Comparison of ENCODE assay signal across 15 cellular contexts in genomic region chr3:46938118-46938517, GRCh38. TPM values are rescaled to one million over a fixed set of nuclear protein-coding genes. Genes with fewer than 3 reads are reported as not detected.
A peak's percentile ranks its signal among the peaks of the same experiment; 100 is the strongest.
DNase-seq lines count a peak whose midpoint lies in the region; ATAC-seq and TF ChIP-seq lines count a peak whose summit lies in the region.
"Had no signal": no experiment of that assay in that cellular context is flagged by ENCODE, and none has a peak within 500 bp of the region (broad histone marks: within the 10 kb centered on the region; RNA-seq: fewer than 3 reads in every experiment).

No MANE protein-coding gene starts in this region.

- WGBS in body of pancreas, 2 donors, result 22 to 34% methylated on average over 2 of the region's 2 CpGs

- peaks cover 73% of the 10 kb centered on the region for H3K4me1 Mint-ChIP-seq in stimulated activated naive CD8-positive, alpha-beta T cell treated with anti-CD3 and anti-CD28 coated beads, Interleukin-15, Interleukin-2, amounts not matched to agents 100 ng/mL and 50 ng/mL, for 24 hours (ENCODE audit: low read depth)

- TF ChIP-seq POLR2A in body of pancreas (IDR thresholded peaks at IDR 0.05), result no peak

- no peak overlapping the region for H3K4me3 Mint-ChIP-seq in stimulated activated naive CD8-positive, alpha-beta T cell treated with anti-CD3 and anti-CD28 coated beads, Interleukin-15, Interleukin-2, amounts not matched to agents 100 ng/mL and 50 ng/mL, for 24 hours
- H3K4me3 Mint-ChIP-seq: H9; T-helper 1 cell treated with Interleukin-12 subunit alpha and Interleukin-12 subunit beta and Interleukin-4 antibody, amounts not matched to agents 30 μg/mL and 1 μg/mL, for 36 hours had no signal

- H3K9me3 ChIP-seq in body of pancreas (no peaks in the 10 kb centered on the region), neutrophil (no peaks in the 10 kb centered on the region)
- H3K9me3 ChIP-seq: ovary had no signal

- TF ChIP-seq CTCF in body of pancreas (IDR thresholded peaks at IDR 0.05) (no peak), neutrophil (IDR thresholded peaks at IDR 0.05) (no peak)

- DNase-seq in stimulated activated naive CD8-positive, alpha-beta T cell treated with anti-CD3 and anti-CD28 coated beads, Interleukin-15, Interleukin-2, amounts not matched to agents 100 U/mL and 50 U/mL, for 24 hours, result no peak
- DNase-seq in body of pancreas, result peak in 3 of 4 donors; percentile 56 to 71 (median 69)
- DNase-seq: foreskin melanocyte, H9, IMR-90, NCI-H1048, ovary, trophoblast cell had no signal

- peak overlapping the region; percentile 36 for H3K27ac Mint-ChIP-seq in stimulated activated naive CD8-positive, alpha-beta T cell treated with anti-CD3 and anti-CD28 coated beads, Interleukin-15, Interleukin-2, amounts not matched to agents 100 ng/mL and 50 ng/mL, for 24 hours

- no peaks in the 10 kb centered on the region for H3K27me3 ChIP-seq in body of pancreas
- no peaks in the 10 kb centered on the region for H3K27me3 ChIP-seq in neutrophil
- H3K27me3 ChIP-seq: ovary had no signal

- H3K4me1 ChIP-seq in body of pancreas (peaks cover 97% of the 10 kb centered on the region), neutrophil (ENCODE audit: control insufficient read depth in 1 of 2, insufficient read depth in 1 of 2, low read depth in 1 of 2, low read length in 1 of 2) (peaks cover 70 to 83% of the 10 kb centered on the region in 2 experiments)

- peak overlapping the region; percentile 70 to 93 (median 82) for H3K27ac ChIP-seq in body of pancreas
- peak overlapping the region; percentile 83 for H3K27ac ChIP-seq in neutrophil
- H3K27ac ChIP-seq: ovary had no signal

- no peak for ATAC-seq in stimulated activated naive CD8-positive, alpha-beta T cell treated with anti-CD3 and anti-CD28 coated beads, Interleukin-15, Interleukin-2, amounts not matched to agents 100 U/mL and 50 U/mL, for 24 hours
- peak; percentile 19 for ATAC-seq in body of pancreas
- no peak for ATAC-seq in GM19035 (IDR thresholded peaks at IDR 0.05; ENCODE audit: unreplicated experiment)
- ATAC-seq in GM21825 (IDR thresholded peaks at IDR 0.05; ENCODE audit: unreplicated experiment), result no peak
- no peak for ATAC-seq in HG03175 (IDR thresholded peaks at IDR 0.05; ENCODE audit: unreplicated experiment)
- ATAC-seq in GM18519 (IDR thresholded peaks at IDR 0.05; ENCODE audit: low FRiP score, unreplicated experiment), result no peak

- intact Hi-C loops in body of pancreas (cut with DNase I), result no loop called here

- H3K27me3 Mint-ChIP-seq in stimulated activated naive CD8-positive, alpha-beta T cell treated with anti-CD3 and anti-CD28 coated beads, Interleukin-15, Interleukin-2, amounts not matched to agents 100 ng/mL and 50 ng/mL, for 24 hours, result no peaks in the 10 kb centered on the region

- no peaks in the 10 kb centered on the region for H3K9me3 Mint-ChIP-seq in stimulated activated naive CD8-positive, alpha-beta T cell treated with anti-CD3 and anti-CD28 coated beads, Interleukin-15, Interleukin-2, amounts not matched to agents 100 ng/mL and 50 ng/mL, for 24 hours
- H3K9me3 Mint-ChIP-seq: H9; T-helper 1 cell treated with Interleukin-12 subunit alpha and Interleukin-12 subunit beta and Interleukin-4 antibody, amounts not matched to agents 30 μg/mL and 1 μg/mL, for 36 hours had no signal

- peaks cover 49% of the 10 kb centered on the region for H3K36me3 Mint-ChIP-seq in stimulated activated naive CD8-positive, alpha-beta T cell treated with anti-CD3 and anti-CD28 coated beads, Interleukin-15, Interleukin-2, amounts not matched to agents 100 ng/mL and 50 ng/mL, for 24 hours (ENCODE audit: low read depth)

- H3K36me3 ChIP-seq in body of pancreas (replicated peaks in 1 of 2; ENCODE audit: insufficient read depth in 1 of 2, low read depth in 2 of 2) (no peaks in the 10 kb centered on the region), neutrophil (no peaks in the 10 kb centered on the region)
- H3K36me3 ChIP-seq: ovary had no signal

- H3K4me3 ChIP-seq in body of pancreas, result no peak overlapping the region
- H3K4me3 ChIP-seq in neutrophil (ENCODE audit: low read depth in 1 of 2, low read length in 1 of 2), result peak overlapping the region in 1 of 2 experiments; percentile 29
- H3K4me3 ChIP-seq: ovary had no signal

RNA-seq across cellular contexts. Expression of gene CCDC12, which starts 38.4 kb away (rescaled TPM):
- total RNA-seq in body of pancreas, result 10 to 100 TPM; 25.4 to 67.2 TPM

RNA-seq across cellular contexts. Expression of gene NBEAL2, which starts 41.3 kb away (rescaled TPM):
- 100 to 1,000 TPM in 1 of 2 donors, 10 to 100 TPM in 1; 98.8 to 151 TPM for total RNA-seq in body of pancreas
